In the genomic region with DNA sequence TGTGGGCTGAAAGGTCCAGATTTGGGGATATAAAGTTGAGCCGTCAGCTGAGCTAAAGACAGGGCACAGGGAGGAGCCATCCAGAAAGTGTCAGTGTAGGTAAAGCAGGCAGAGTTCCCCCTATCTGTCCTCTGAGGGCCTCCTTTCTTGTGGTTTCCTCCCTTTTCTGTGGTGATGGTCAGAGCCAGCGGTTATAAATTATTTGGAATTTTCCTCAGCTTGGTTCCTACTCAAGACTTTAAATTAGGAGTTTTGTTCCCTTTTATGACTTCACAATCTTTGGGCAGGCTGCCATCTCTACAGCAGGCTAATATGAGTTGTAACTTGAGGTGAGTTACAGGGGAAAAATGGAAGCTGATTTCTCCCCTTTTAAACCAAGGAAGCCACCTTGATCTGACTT, we compare ENCODE assay signal across 10 cellular contexts. TPM values are rescaled to one million over a fixed set of nuclear protein-coding genes. Genes with fewer than 3 reads are reported as not detected.
DNase-seq lines count a peak whose midpoint lies in the region; ATAC-seq and TF ChIP-seq lines count a peak whose summit lies in the region.
"Had no signal": no experiment of that assay in that cellular context is flagged by ENCODE, and none has a peak within 500 bp of the region (broad histone marks: within the 10 kb centered on the region; RNA-seq: fewer than 3 reads in every experiment).

No MANE protein-coding gene starts in this region.

- no peak overlapping the region for H2AFZ ChIP-seq in Karpas-422 (ENCODE audit: low read length)

- H4K20me1 ChIP-seq in Karpas-422 (ENCODE audit: insufficient read depth, low read depth, low read length), result peaks cover 29% of the 10 kb centered on the region; the same call in 1 of the 2 replicates

- DNase-seq in left ventricle myocardium inferior, result no peak
- no peak for DNase-seq in Right ventricle myocardium superior
- peak in 1 of 2 donors; percentile 82 for DNase-seq in ascending aorta (ENCODE audit: low spot score in 2 of 2)
- peak; percentile 54 to 64 for DNase-seq in left colon
- no peak for DNase-seq in NCI-H146 treated with DMSO at 0.1 percent for 48 hours (lab: John Stamatoyannopoulos, UW; ENCODE audit: unreplicated experiment)
- DNase-seq in Karpas-422, result no peak
- DNase-seq: activated CD4-positive, CD25-positive, alpha-beta regulatory T cell had no signal

- H3K4me1 ChIP-seq in left ventricle myocardium inferior (peaks cover 56% of the 10 kb centered on the region), ascending aorta (peaks cover 15 to 78% of the 10 kb centered on the region in 2 donors), Karpas-422 (ENCODE audit: low read length) (no peaks in the 10 kb centered on the region)

- no peaks in the 10 kb centered on the region for H3K9me2 ChIP-seq in Karpas-422 (replicated peaks; ENCODE audit: insufficient read depth, low read length)

- no peak for ATAC-seq in Right ventricle myocardium superior (ENCODE audit: poor library complexity)
- no peak for ATAC-seq in left colon
- ATAC-seq in GM21529 (IDR thresholded peaks at IDR 0.05; ENCODE audit: unreplicated experiment), result no peak
- ATAC-seq in HG03457 (IDR thresholded peaks at IDR 0.05; ENCODE audit: unreplicated experiment), result no peak

- H3K36me3 ChIP-seq in left ventricle myocardium inferior, result no peaks in the 10 kb centered on the region
- peaks cover 0 to under 1% of the 10 kb centered on the region in 2 donors for H3K36me3 ChIP-seq in ascending aorta
- H3K36me3 ChIP-seq in Karpas-422 (ENCODE audit: insufficient read depth, low read length), result no peaks in the 10 kb centered on the region
- H3K36me3 ChIP-seq: upper lobe of left lung had no signal

- no peak overlapping the region for H3K9ac ChIP-seq in Karpas-422 (ENCODE audit: low read length)

- H3K27me3 ChIP-seq in left ventricle myocardium inferior (ENCODE audit: low read depth), result no peaks in the 10 kb centered on the region
- H3K27me3 ChIP-seq in ascending aorta, result no peaks in the 10 kb centered on the region
- H3K27me3 ChIP-seq in Karpas-422 (ENCODE audit: low read length), result no peaks in the 10 kb centered on the region
- H3K27me3 ChIP-seq: upper lobe of left lung had no signal

- H3K79me2 ChIP-seq in Karpas-422 (ENCODE audit: low read length), result no peaks in the 10 kb centered on the region

- H3K4me2 ChIP-seq in Karpas-422 (ENCODE audit: low read depth, low read length, poor library complexity, severe bottlenecking), result no peak overlapping the region

- no peak for TF ChIP-seq CTCF in left ventricle myocardium inferior (IDR thresholded peaks at IDR 0.05; ENCODE audit: borderline replicate concordance)
- TF ChIP-seq CTCF in ascending aorta (IDR thresholded peaks at IDR 0.05), result no peak

- H3K27ac ChIP-seq in left ventricle myocardium inferior (replicated peaks) (peak overlapping the region; percentile 4), ascending aorta (peak overlapping the region; percentile 85 to 86), Karpas-422 (ENCODE audit: low read length) (no peak overlapping the region)
- H3K27ac ChIP-seq: upper lobe of left lung had no signal

- intact Hi-C loops in left ventricle myocardium inferior (cut with micrococcal nuclease), result no loop called here
- intact Hi-C loops in Right ventricle myocardium superior (cut with DNase I), result no loop called here
- intact Hi-C loops in ascending aorta (cut with DNase I), result no loop called here
- intact Hi-C loops in left colon (cut with DNase I, micrococcal nuclease), result no loop called here

- H3K4me3 ChIP-seq in left ventricle myocardium inferior (no peak overlapping the region), ascending aorta (no peak overlapping the region), Karpas-422 (ENCODE audit: low read length) (no peak overlapping the region)
- H3K4me3 ChIP-seq: upper lobe of left lung had no signal

- no peaks in the 10 kb centered on the region for H3K9me3 ChIP-seq in left ventricle myocardium inferior (replicated peaks)
- no peaks in the 10 kb centered on the region for H3K9me3 ChIP-seq in ascending aorta
- H3K9me3 ChIP-seq in Karpas-422 (ENCODE audit: low read length), result no peaks in the 10 kb centered on the region
- H3K9me3 ChIP-seq: upper lobe of left lung had no signal

RNA-seq across cellular contexts. Expression of gene FLNB, which starts 55.2 kb away (rescaled TPM):
- total RNA-seq in left ventricle myocardium inferior (34.8 TPM), Right ventricle myocardium superior (30.0 TPM), ascending aorta (144 TPM), left colon (100 to 1,000 TPM; 410 to 585 TPM)
- total RNA-seq in Karpas-422 (2014; rRNA removed; shearing (Covaris generic); ENCODE audit: low replicate concordance), result 14.1 and 14.2 TPM in 2 replicates

Comparison
In these comparisons a context has a peak if more than half of its experiments do, and no peak if none do; other contexts are left out.
1. DNase-seq: peak in left colon (2 of 2); none in left ventricle myocardium inferior (single experiment), Right ventricle myocardium superior (single experiment), NCI-H146 treated with DMSO at 0.1 percent for 48 hours (single experiment) and Karpas-422 (single experiment).